ENCODE assay signal across 8 cellular contexts in the genomic region with DNA sequence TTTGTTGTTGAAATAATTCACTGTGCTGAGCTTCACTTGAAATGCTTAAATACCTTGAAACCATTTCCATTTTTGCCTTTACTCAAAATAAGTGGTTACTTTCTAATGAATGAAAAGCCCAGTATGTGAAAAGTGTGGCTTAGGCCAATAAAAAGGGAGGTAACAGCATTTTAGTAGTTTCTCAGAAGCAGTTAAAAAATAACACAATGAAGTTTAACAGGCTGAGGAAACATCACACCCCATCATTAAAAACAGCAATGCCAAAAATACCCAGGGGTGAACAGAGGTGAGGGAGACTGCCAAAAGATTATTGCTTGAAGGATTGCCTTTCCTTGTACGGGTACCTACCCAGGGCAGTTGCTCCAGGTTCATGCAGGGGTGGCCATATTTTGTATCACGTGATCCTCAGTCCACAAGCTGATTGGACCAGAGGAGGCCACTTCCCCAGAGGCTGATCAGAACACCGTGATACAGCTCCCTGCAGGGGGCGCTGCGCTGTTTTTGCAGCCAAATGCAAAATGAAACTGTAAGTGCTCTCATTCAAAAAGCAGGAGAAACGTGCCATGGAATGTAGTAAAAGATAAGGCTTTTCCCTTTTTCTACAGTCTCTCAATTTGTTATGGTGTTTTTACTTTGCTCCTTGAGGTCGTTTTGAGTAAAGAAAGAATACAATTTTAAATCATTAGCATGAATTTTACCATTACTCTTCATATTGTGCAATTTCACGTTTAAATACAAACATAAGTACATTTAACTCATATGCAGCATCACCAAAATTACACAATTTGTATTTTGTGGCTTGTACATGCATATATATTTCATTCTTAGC.
DNase-seq lines count a peak whose midpoint lies in the region; ATAC-seq, FAIRE-seq and TF ChIP-seq lines count a peak whose summit lies in the region.

No MANE protein-coding gene starts in this region.

- H3K4me1 ChIP-seq in RWPE2 (ENCODE audit: insufficient read depth, poor library complexity, severe bottlenecking) (peaks cover 27% of the 10 kb centered on the region), skeletal muscle satellite cell (ENCODE audit: control insufficient read depth, insufficient read depth, low read length) (peaks cover 19% of the 10 kb centered on the region)

- POLR2A ChIA-PET in MCF 10A (lab: Yijun Ruan, JAX): interaction anchor here (0.7 to 3.2 kb wide), 17 partner anchors 14 to 720 kb away, joined by 3 to 18 read pairs (median 4); no protein-coding TSS in a partner anchor

- in situ Hi-C loops in Caki2 (cut with HindIII; ENCODE audit: low pct_unique_long_range_greater_than_20kb, low sequenced_read_pairs): no loop called here

- CTCF ChIA-PET in MCF 10A (lab: Yijun Ruan, JAX): interaction anchor here (0.5 to 2.4 kb wide), 12 partner anchors 17 to 864 kb away, joined by 3 to 9 read pairs (median 3); no protein-coding TSS in a partner anchor

- ATAC-seq in RWPE2 (ENCODE audit: low read depth) (peak; percentile 76), HG03378 (IDR thresholded peaks at IDR 0.05; ENCODE audit: unreplicated experiment) (no peak)

- no peaks in the 10 kb centered on the region for H3K36me3 Mint-ChIP-seq in MCF 10A (ENCODE audit: insufficient read depth, unreplicated experiment)

- H3K36me3 ChIP-seq in RWPE2 (ENCODE audit: low read depth): no peaks in the 10 kb centered on the region
- H3K36me3 ChIP-seq in skeletal muscle satellite cell (ENCODE audit: insufficient read depth, low read length): no peaks in the 10 kb centered on the region

- intact Hi-C loops in MCF 10A (cut with micrococcal nuclease): loop anchor here (1.0 to 2.0 kb wide), 4 partner anchors 71 to 225 kb away; partner anchors contain the start of gene SH3BP4

- no TSS peak for BruUV-seq in MCF 10A (replicated peaks; lab: Mats Ljungman, UMichigan)

- H3K4me3 Mint-ChIP-seq in MCF 10A (ENCODE audit: unreplicated experiment): peak overlapping the region; percentile 41

- H3K9ac ChIP-seq in skeletal muscle satellite cell (ENCODE audit: low read depth, low read length): no peak overlapping the region

- peaks cover 5% of the 10 kb centered on the region for H3K9me3 Mint-ChIP-seq in MCF 10A (ENCODE audit: unreplicated experiment)

- H3K27ac Mint-ChIP-seq in MCF 10A (ENCODE audit: low read depth, unreplicated experiment): no peak overlapping the region

- H3K4me3 ChIP-seq in RWPE2 (ENCODE audit: severe bottlenecking): peak overlapping the region; percentile 4
- peak overlapping the region; percentile 1 for H3K4me3 ChIP-seq in skeletal muscle satellite cell (ENCODE audit: low read length)

- FAIRE-seq in HTR-8/SVneo (lab: Jason Lieb, UNC): peak; percentile 54

- H3K27me3 ChIP-seq in RWPE2 (ENCODE audit: insufficient read depth, poor library complexity, severe bottlenecking): no peaks in the 10 kb centered on the region
- no peaks in the 10 kb centered on the region for H3K27me3 ChIP-seq in skeletal muscle satellite cell (ENCODE audit: control insufficient read depth, insufficient read depth, low read length)

- no peaks in the 10 kb centered on the region for H3K9me3 ChIP-seq in RWPE2 (ENCODE audit: severe bottlenecking)
- H3K9me3 ChIP-seq in skeletal muscle satellite cell (replicated peaks; ENCODE audit: low read length): no peaks in the 10 kb centered on the region

- DNase-seq in Caki2 (ENCODE audit: low read depth) (peak; percentile 82), HTR-8/SVneo (ENCODE audit: insufficient read length, low spot score) (peak; percentile 98), RWPE2 (ENCODE audit: low spot score) (peak; percentile 85), MCF 10A (ENCODE audit: unreplicated experiment) (peak; percentile 95), iPS DF 4.7 (ENCODE audit: extremely low read depth, low spot score) (peak; percentile 85), mesenteric fat pad (ENCODE audit: low spot score) (no peak)

- H3K27me3 Mint-ChIP-seq in MCF 10A (ENCODE audit: insufficient read depth, unreplicated experiment): no peaks in the 10 kb centered on the region

- peaks cover 9% of the 10 kb centered on the region for H3K4me1 Mint-ChIP-seq in MCF 10A (ENCODE audit: insufficient read depth, unreplicated experiment)

- peak; percentile 93 for TF ChIP-seq CTCF in RWPE2 (IDR thresholded peaks at IDR 0.05; ENCODE audit: poor library complexity, severe bottlenecking)
- peak; percentile 67 for TF ChIP-seq CTCF in MCF 10A (IDR thresholded peaks at IDR 0.05; ENCODE audit: unreplicated experiment)

- peak overlapping the region; percentile 22 for H3K4me2 ChIP-seq in skeletal muscle satellite cell (ENCODE audit: low read length)

- peak overlapping the region; percentile 57 for H3K27ac ChIP-seq in RWPE2 (ENCODE audit: poor library complexity, severe bottlenecking)
